In genomic region chr6:113010590-113010989, GRCh38 we compare ENCODE assay signal across 32 cellular contexts.
"Had no signal": no experiment of that assay in that cellular context is flagged by ENCODE, and none has a peak within 500 bp of the region (broad histone marks: within the 10 kb centered on the region; RNA-seq: fewer than 3 reads in every experiment).

No MANE protein-coding gene starts in this region.

- H3K4me3 ChIP-seq: ascending aorta, cardiac muscle cell, SJCRH30 had no signal

- H3K9me3 Mint-ChIP-seq: activated naive CD8-positive, alpha-beta T cell treated with anti-CD3 and anti-CD28 coated beads for 36 hours had no signal

- H3K27ac Mint-ChIP-seq: activated CD4-positive, alpha-beta memory T cell treated with anti-CD3 and anti-CD28 coated beads, Interleukin-2, amount 10 ng/mL, durations not matched to agents 7 days and 5 days; activated CD8-positive, alpha-beta memory T cell treated with anti-CD3 and anti-CD28 coated beads, Interleukin-2, amount 10 ng/mL, durations not matched to agents 7 days and 5 days; activated naive CD8-positive, alpha-beta T cell treated with anti-CD3 and anti-CD28 coated beads for 36 hours had no signal

- ATAC-seq: activated CD8-positive, alpha-beta memory T cell treated with anti-CD3 and anti-CD28 coated beads, Interleukin-2, amount 10 ng/mL, durations not matched to agents 7 days and 5 days; Panc1 had no signal

- H3K4me3 Mint-ChIP-seq: activated CD4-positive, alpha-beta memory T cell treated with anti-CD3 and anti-CD28 coated beads, Interleukin-2, amount 10 ng/mL, durations not matched to agents 7 days and 5 days; activated CD8-positive, alpha-beta memory T cell treated with anti-CD3 and anti-CD28 coated beads, Interleukin-2, amount 10 ng/mL, durations not matched to agents 7 days and 5 days; activated naive CD8-positive, alpha-beta T cell treated with anti-CD3 and anti-CD28 coated beads for 36 hours; central memory CD8-positive, alpha-beta T cell had no signal

- H3K9ac ChIP-seq: KMS-11 had no signal

- H3K27me3 Mint-ChIP-seq: activated CD4-positive, alpha-beta memory T cell treated with anti-CD3 and anti-CD28 coated beads, Interleukin-2, amount 10 ng/mL, durations not matched to agents 7 days and 5 days; activated CD8-positive, alpha-beta memory T cell treated with anti-CD3 and anti-CD28 coated beads, Interleukin-2, amount 10 ng/mL, durations not matched to agents 7 days and 5 days; activated naive CD8-positive, alpha-beta T cell treated with anti-CD3 and anti-CD28 coated beads for 36 hours; central memory CD8-positive, alpha-beta T cell had no signal

- H3K27ac ChIP-seq: ascending aorta, cardiac muscle cell, KMS-11, SJCRH30, WERI-Rb-1 had no signal

- H3K4me1 Mint-ChIP-seq: activated CD4-positive, alpha-beta memory T cell treated with anti-CD3 and anti-CD28 coated beads, Interleukin-2, amount 10 ng/mL, durations not matched to agents 7 days and 5 days; activated CD8-positive, alpha-beta memory T cell treated with anti-CD3 and anti-CD28 coated beads, Interleukin-2, amount 10 ng/mL, durations not matched to agents 7 days and 5 days; activated naive CD8-positive, alpha-beta T cell treated with anti-CD3 and anti-CD28 coated beads for 36 hours; central memory CD8-positive, alpha-beta T cell had no signal

- DNase-seq: activated CD4-positive, alpha-beta memory T cell treated with anti-CD3 and anti-CD28 coated beads, Interleukin-2, amount 10 ng/mL, durations not matched to agents 7 days and 5 days; activated CD4-positive, alpha-beta T cell treated with anti-CD3 and anti-CD28 coated beads for 1 hour; activated CD4-positive, alpha-beta T cell treated with anti-CD3 and anti-CD28 coated beads for 48 hours; activated CD4-positive, CD25-positive, alpha-beta regulatory T cell; activated CD8-positive, alpha-beta memory T cell treated with anti-CD3 and anti-CD28 coated beads for 24 hours; activated CD8-positive, alpha-beta memory T cell treated with anti-CD3 and anti-CD28 coated beads, Interleukin-2, amount 10 ng/mL, durations not matched to agents 7 days and 5 days; activated CD8-positive, alpha-beta memory T cell treated with anti-CD3 and anti-CD28 coated beads, Interleukin-2, amount 50 U/mL, for 48 hours; activated effector memory CD4-positive, alpha-beta T cell treated with Interleukin-2 at 50 U/mL for 16 hours; activated naive CD4-positive, alpha-beta T cell treated with anti-CD3 and anti-CD28 coated beads, Interleukin-2, amount 50 U/mL, for 16 hours; activated naive CD8-positive, alpha-beta T cell treated with anti-CD3 and anti-CD28 coated beads for 36 hours; activated T-cell treated with anti-CD3 and anti-CD28 coated beads, Interleukin-2, amount 50 U/mL, for 48 hours; amygdala; MM.1S; MV-4-11; NCI-H1092; NCI-H1436 treated with DMSO at 0.1 percent for 48 hours; NCI-H1694 treated with DMSO at 0.1 percent for 48 hours; NCI-H2029; NCI-H345; NCI-H524 treated with DMSO at 0.1 percent for 48 hours; SHP77; SJCRH30; SW 1271; T-helper 1 cell; T-helper 2 cell; T1000; WERI-Rb-1 had no signal

- H3K36me3 Mint-ChIP-seq: activated CD8-positive, alpha-beta memory T cell treated with anti-CD3 and anti-CD28 coated beads, Interleukin-2, amount 10 ng/mL, durations not matched to agents 7 days and 5 days; activated naive CD8-positive, alpha-beta T cell treated with anti-CD3 and anti-CD28 coated beads for 36 hours had no signal

- H3K9me3 ChIP-seq: ascending aorta, SJCRH30 had no signal

- H3K36me3 ChIP-seq: ascending aorta, cardiac muscle cell, SJCRH30, WERI-Rb-1 had no signal
